ENCODE assay signal across 9 cellular contexts in the genomic region with DNA sequence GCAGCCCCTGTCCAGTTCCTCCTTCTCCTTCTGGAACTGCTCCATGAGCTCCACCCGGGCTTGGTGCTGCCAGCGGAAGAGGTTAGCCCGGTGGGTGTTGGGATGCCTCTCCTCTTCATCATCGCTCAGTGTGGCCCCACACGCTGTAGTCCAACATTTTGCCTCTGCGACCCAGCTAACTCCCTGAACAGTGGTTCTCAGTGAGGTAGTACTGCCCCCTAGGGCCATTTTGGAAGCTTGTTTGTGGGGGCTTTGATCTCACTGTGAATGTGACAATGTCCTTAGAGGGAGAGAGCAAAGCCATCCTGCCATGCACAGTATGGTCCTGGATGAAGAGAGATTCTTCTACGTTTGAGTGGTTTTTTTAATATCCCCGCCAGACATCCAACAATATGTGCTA. TPM values are rescaled to one million over a fixed set of nuclear protein-coding genes. Genes with fewer than 3 reads are reported as not detected.
DNase-seq lines count a peak whose midpoint lies in the region; ATAC-seq, FAIRE-seq and TF ChIP-seq lines count a peak whose summit lies in the region.
"Not testable (repeated sequence)": the region's sequence is repeated elsewhere in the genome, so short reads cannot be mapped to it uniquely, and the experiment has no call there.
"Had no signal": no experiment of that assay in that cellular context is flagged by ENCODE, and none has a peak within 500 bp of the region (broad histone marks: within the 10 kb centered on the region; RNA-seq: fewer than 3 reads in every experiment).

No MANE protein-coding gene starts in this region.

- H3K9ac ChIP-seq in HCT116 (ENCODE audit: low read length); K562 (ENCODE audit: insufficient read depth in 1 of 2, low read depth in 2 of 2, low read length in 2 of 2): not testable (repeated sequence)

- TF ChIP-seq CTCF in A549 (IDR thresholded peaks at IDR 0.05); HCT116 (IDR thresholded peaks at IDR 0.05 in 2 of 3, conservative IDR thresholded peaks at IDR 0.05 in 1 of 3; ENCODE audit: borderline replicate concordance in 1 of 3, insufficient read depth in 1 of 3, low read depth in 2 of 3, low read length in 2 of 3); K562 (IDR thresholded peaks at IDR 0.05 in 2 of 3, conservative IDR thresholded peaks at IDR 0.05 in 1 of 3; ENCODE audit: insufficient read depth in 2 of 3, low read depth in 1 of 3, low read length in 3 of 3); omental fat pad (IDR thresholded peaks at IDR 0.05): not testable (repeated sequence)

- DNase-seq in A549 (ENCODE audit: low read depth in 1 of 2, low spot score in 1 of 2); HCT116 (ENCODE audit: low read depth, low spot score); K562 (ENCODE audit: extremely low read depth in 1 of 4, low spot score in 3 of 4); omental fat pad (ENCODE audit: low spot score); urothelium cell line (ENCODE audit: low spot score): not testable (repeated sequence)

- RAD21 ChIA-PET in HCT116 (lab: Charles Lee; ENCODE audit: low non-redundant PET in 1 of 2, low total read pairs in 2 of 2, uncharacterized antibody in 2 of 2, unreplicated experiment in 2 of 2): not testable (repeated sequence)

- not testable (repeated sequence) for H3K9me2 ChIP-seq in HCT116 (ENCODE audit: insufficient read depth)

- ATAC-seq in A549: peak; percentile 39 to 40; a peak in 3 of 6 replicates
- ATAC-seq in HCT116: peak; percentile 47; the same call in 1 of the 2 replicates
- ATAC-seq in K562: peak; percentile 80
- ATAC-seq in omental fat pad (ENCODE audit: low FRiP score): peak; percentile 32

- not testable (repeated sequence) for H3K27ac ChIP-seq in A549; HCT116 (ENCODE audit: low read depth, low read length); K562 (ENCODE audit: extremely low read depth, low read depth, low read length)

- TF ChIP-seq POLR2A in A549 (IDR thresholded peaks at IDR 0.05; ENCODE audit: low read length); HCT116 (IDR thresholded peaks at IDR 0.05; ENCODE audit: borderline replicate concordance, extremely low read depth, insufficient read depth, insufficient read length); K562 (conservative IDR thresholded peaks at IDR 0.05): not testable (repeated sequence)

- not testable (repeated sequence) for FAIRE-seq in A549 (lab: Jason Lieb, UNC); K562 (lab: Jason Lieb, UNC)
- peak; percentile 99 for FAIRE-seq in urothelium cell line (lab: Jason Lieb, UNC)

- not testable (repeated sequence) for BruUV-seq in HCT116 (replicated peaks; lab: Mats Ljungman, UMichigan); K562 (replicated peaks; lab: Mats Ljungman, UMichigan)

- not testable (repeated sequence) for H4K20me1 ChIP-seq in HCT116 (ENCODE audit: insufficient read depth); K562 (replicated peaks; ENCODE audit: control insufficient read depth, insufficient read depth, low read length)

- not testable (repeated sequence) for H3K4me1 ChIP-seq in A549; HCT116 (ENCODE audit: control insufficient read depth in 1 of 2, insufficient read depth in 2 of 2, low read length in 2 of 2); K562 (replicated peaks in 1 of 2; ENCODE audit: control insufficient read depth in 2 of 2, insufficient read depth in 2 of 2, low read length in 2 of 2)

- no CpG with 5 or more reads among the region's 8 CpGs for WGBS in A549 (ENCODE audit: missing lambda C conversion rate)
- no CpG with 5 or more reads among the region's 8 CpGs for WGBS in K562 (ENCODE audit: insufficient coverage, low coverage, missing lambda C conversion rate)

- not testable (repeated sequence) for H3K36me3 ChIP-seq in HCT116 (ENCODE audit: control insufficient read depth in 1 of 2, insufficient read depth in 2 of 2, low read length in 2 of 2); K562 (ENCODE audit: control insufficient read depth, insufficient read depth, low read length)

- not testable (repeated sequence) for H2AFZ ChIP-seq in HCT116 (ENCODE audit: low read depth, low read length, poor library complexity, severe bottlenecking); K562 (ENCODE audit: low read depth, low read length)

- TF ChIP-seq RAD21 in A549 (conservative IDR thresholded peaks at IDR 0.05 in 1 of 2, IDR thresholded peaks at IDR 0.05 in 1 of 2); HCT116 (IDR thresholded peaks at IDR 0.05; ENCODE audit: low read depth); K562 (CRISPR knock-in tag; conservative IDR thresholded peaks at IDR 0.05 in 1 of 2, IDR thresholded peaks at IDR 0.05 in 1 of 2): not testable (repeated sequence)

- H3K9me1 ChIP-seq in K562 (ENCODE audit: control insufficient read depth, insufficient read depth, low read length): not testable (repeated sequence)

- H3K79me2 ChIP-seq in HCT116 (ENCODE audit: insufficient read depth, low read length); K562 (ENCODE audit: control insufficient read depth, insufficient read depth, low read length): not testable (repeated sequence)

- in situ Hi-C loops in K562 (cut with MboI): loop anchor here (25.0 kb wide), 2 partner anchors 89 to 164 kb away; partner anchors contain the start of genes NUPR1 and SULT1A1

- not testable (repeated sequence) for TF ChIP-seq EP300 in A549 (IDR thresholded peaks at IDR 0.05); K562 (IDR thresholded peaks at IDR 0.05; ENCODE audit: low read length)

- POLR2A ChIA-PET in A549 (lab: Yijun Ruan, JAX); HCT116 (lab: Charles Lee); K562 (lab: Yijun Ruan, JAX): not testable (repeated sequence)

- not testable (repeated sequence) for H3K4me2 ChIP-seq in A549; HCT116 (ENCODE audit: low read length); K562 (ENCODE audit: insufficient read depth, low read length)

- not testable (repeated sequence) for H3K4me3 ChIP-seq in A549; HCT116 (replicated peaks in 1 of 2; ENCODE audit: low read depth in 1 of 2, low read length in 2 of 2); K562

- H3K27me3 ChIP-seq in HCT116 (ENCODE audit: insufficient read depth, low read length); K562 (ENCODE audit: control insufficient read depth in 2 of 2, insufficient read depth in 2 of 2, low read length in 2 of 2): not testable (repeated sequence)

- not testable (repeated sequence) for H3K9me3 ChIP-seq in A549; HCT116 (ENCODE audit: control insufficient read depth in 1 of 2, insufficient read depth in 1 of 2, low read depth in 1 of 2, low read length in 2 of 2); K562 (replicated peaks; ENCODE audit: control insufficient read depth, insufficient read depth, low read depth, low read length)

- intact Hi-C loops in HCT116 (cut with micrococcal nuclease); K562 (cut with micrococcal nuclease): not testable (repeated sequence)

- CTCF ChIA-PET in A549 (lab: Yijun Ruan, JAX); HCT116 (lab: Charles Lee); K562 (lab: Yijun Ruan, JAX; ENCODE audit: low intra/inter-chr PET ratio): not testable (repeated sequence)

RNA-seq across cellular contexts. Expression of gene EIF3C, which starts 9.9 kb away (rescaled TPM):
- polyA plus RNA-seq in A549 (2011; rRNA removed) (195 and 326 TPM in 2 replicates), A549 (2017; fragmentation: RNase III; extraction: RNeasy Plus Mini Kit Qiagen cat#74134 plus additional on column Dnase treatment) (164 to 225 TPM (median 191 TPM) in 3 replicates), K562 (2011; rRNA removed) (221 and 411 TPM in 2 replicates), K562 (2014; fragmentation: Illumina TruSeq; extraction: Trizol) (464 and 523 TPM in 2 replicates), K562 (2014; fragmentation: Nextera tagmentation; extraction: Ambion mirVana) (100 to 1,000 TPM; 131 to 169 TPM), K562 (2014; rRNA removed) (598 and 639 TPM in 2 replicates)
- polyA plus RNA-seq in A549 (2012; cell fraction: cytosol; rRNA removed): 360 and 435 TPM in 2 replicates
- 802 and 918 TPM in 2 replicates for polyA plus RNA-seq in A549 (2012; cell fraction: nucleus; rRNA removed)
- 177 and 349 TPM in 2 replicates for polyA minus RNA-seq in A549 (2011; rRNA and poly(A)+ RNA removed)
- total RNA-seq in HCT116 (2021; ENCODE audit: unreplicated experiment) (680 TPM), K562 (2014; rRNA removed) (611 and 748 TPM in 2 replicates), K562 (2014; rRNA removed; fragmentation: Illumina TruSeq; extraction: Trizol) (226 and 295 TPM in 2 replicates), K562 (2015; rRNA removed; fragmentation: Illumina TruSeq; extraction: Trizol) (297 and 300 TPM in 2 replicates), K562 (2021) (816 and 865 TPM in 2 replicates), omental fat pad (100 to 1,000 TPM; 125 to 198 (median 183) TPM)
- 731 and 843 TPM in 2 replicates for polyA plus RNA-seq in HCT116 (2012)
- total RNA-seq in K562 (2011; cell fraction: chromatin; rRNA removed; ENCODE audit: low replicate concordance): 481 and 617 TPM in 2 replicates
- 195 and 201 TPM in 2 replicates for total RNA-seq in K562 (2011; cell fraction: nucleolus; rRNA removed)
- total RNA-seq in K562 (2011; cell fraction: nucleoplasm; rRNA removed): 210 and 304 TPM in 2 replicates
- polyA plus RNA-seq in K562 (2011; cell fraction: cytosol; rRNA removed): 360 and 763 TPM in 2 replicates
- 162 and 326 TPM in 2 replicates for polyA plus RNA-seq in K562 (2011; cell fraction: nucleus; rRNA removed)
- polyA plus RNA-seq in K562 (2012): 477 and 725 TPM in 2 replicates
- polyA minus RNA-seq in K562 (2011; rRNA and poly(A)+ RNA removed): 390 and 469 TPM in 2 replicates
- polyA minus RNA-seq in K562 (2011; cell fraction: cytosol; rRNA and poly(A)+ RNA removed): 298 and 331 TPM in 2 replicates
- 65.6 and 71.5 TPM in 2 replicates for polyA minus RNA-seq in K562 (2011; cell fraction: nucleus; rRNA and poly(A)+ RNA removed)

RNA-seq across cellular contexts. Expression of gene NPIPB9, which starts 50.2 kb away (rescaled TPM):
- polyA plus RNA-seq in A549 (2011; rRNA removed) (4.6 and 4.9 TPM in 2 replicates), A549 (2017; fragmentation: RNase III; extraction: RNeasy Plus Mini Kit Qiagen cat#74134 plus additional on column Dnase treatment) (1.7 to 2.5 TPM (median 2.1 TPM) in 3 replicates), K562 (2011; rRNA removed) (0.69 and 0.89 TPM in 2 replicates), K562 (2014; fragmentation: Illumina TruSeq; extraction: Trizol) (0.17 and 0.49 TPM in 2 replicates), K562 (2014; fragmentation: Nextera tagmentation; extraction: Ambion mirVana) (under 1 TPM; 0.10 to 0.18 TPM), K562 (2014; rRNA removed) (1.2 TPM in 1 of 2 replicates, not detected in the other)
- 1.5 and 1.8 TPM in 2 replicates for polyA plus RNA-seq in A549 (2012; cell fraction: cytosol; rRNA removed)
- polyA plus RNA-seq in A549 (2012; cell fraction: nucleus; rRNA removed): 4.6 and 8.1 TPM in 2 replicates
- polyA minus RNA-seq in A549 (2011; rRNA and poly(A)+ RNA removed): 0.78 and 1.1 TPM in 2 replicates
- total RNA-seq in HCT116 (2021; ENCODE audit: unreplicated experiment) (1.1 TPM), K562 (2014; rRNA removed) (1.1 and 1.6 TPM in 2 replicates), K562 (2014; rRNA removed; fragmentation: Illumina TruSeq; extraction: Trizol) (2.4 and 2.9 TPM in 2 replicates), K562 (2015; rRNA removed; fragmentation: Illumina TruSeq; extraction: Trizol) (0.94 and 1.5 TPM in 2 replicates), K562 (2021) (0.89 and 1.4 TPM in 2 replicates), omental fat pad (10 to 100 TPM in 2 of 4 donors, 1 to 10 TPM in 2; 3.2 to 18.4 (median 7.3) TPM)
- 0.57 and 0.82 TPM in 2 replicates for polyA plus RNA-seq in HCT116 (2012)
- total RNA-seq in K562 (2011; cell fraction: chromatin; rRNA removed; ENCODE audit: low replicate concordance): 25.9 and 119 TPM in 2 replicates
- 4.0 and 9.3 TPM in 2 replicates for total RNA-seq in K562 (2011; cell fraction: nucleolus; rRNA removed)
- total RNA-seq in K562 (2011; cell fraction: nucleoplasm; rRNA removed): 26.3 and 36.9 TPM in 2 replicates
- 0.16 and 0.21 TPM in 2 replicates for polyA plus RNA-seq in K562 (2011; cell fraction: cytosol; rRNA removed)
- 1.3 and 1.6 TPM in 2 replicates for polyA plus RNA-seq in K562 (2011; cell fraction: nucleus; rRNA removed)
- polyA plus RNA-seq in K562 (2012): 0.72 and 0.86 TPM in 2 replicates
- polyA minus RNA-seq in K562 (2011; rRNA and poly(A)+ RNA removed): 5.0 and 7.1 TPM in 2 replicates
- 1.5 TPM in 1 of 2 replicates, not detected in the other for polyA minus RNA-seq in K562 (2011; cell fraction: cytosol; rRNA and poly(A)+ RNA removed)
- polyA minus RNA-seq in K562 (2011; cell fraction: nucleus; rRNA and poly(A)+ RNA removed): 2.4 and 2.6 TPM in 2 replicates
- total RNA-seq: Daoy had no signal
- polyA plus RNA-seq: CD14-positive monocyte; CD4-positive, alpha-beta memory T cell; CD8-positive, alpha-beta memory T cell had no signal
